Comparison of ENCODE assay signal across 8 cellular contexts in genomic region chr2:171523339-171523931, GRCh38. TPM values are rescaled to one million over a fixed set of nuclear protein-coding genes. Genes with fewer than 3 reads are reported as not detected.
DNase-seq lines count a peak whose midpoint lies in the region; ATAC-seq and TF ChIP-seq lines count a peak whose summit lies in the region.

No MANE protein-coding gene starts in this region.

- peaks cover 0 to 3% of the 10 kb centered on the region in 2 donors for H3K4me1 ChIP-seq in esophagus (ENCODE audit: control insufficient read depth in 2 of 2, insufficient read depth in 2 of 2, low read length in 1 of 2)

- TF ChIP-seq CTCF in WI38 (IDR thresholded peaks at IDR 0.05; ENCODE audit: low read depth, low read length): no peak

- DNase-seq in DMS53 treated with DMSO at 0.1 percent for 48 hours (lab: John Stamatoyannopoulos, UW; ENCODE audit: unreplicated experiment) (peak; percentile 59), LHCN-M2 (ENCODE audit: low read depth) (peak; percentile 74), mesenteric fat pad (ENCODE audit: low spot score) (peak; percentile 90), substantia nigra (lab: John Stamatoyannopoulos, UW) (peak; percentile 31 to 98 (median 76))

- H3K27ac ChIP-seq in esophagus (ENCODE audit: low read depth in 2 of 2, low read length in 1 of 2) (peak overlapping the region; percentile 78 to 92), substantia nigra (ENCODE audit: low read depth, low read length, poor library complexity, severe bottlenecking) (peak overlapping the region; percentile 90)

- WGBS in esophagus, 2 donors: 1% methylated on average over 33 of the region's 33 CpGs

- H3K4me3 ChIP-seq in WI38 (ENCODE audit: low read depth, low read length) (peak overlapping the region; percentile 91), esophagus (ENCODE audit: low read depth in 1 of 2, low read length in 2 of 2) (peak overlapping the region; percentile 60 to 68)

- no peaks in the 10 kb centered on the region for H3K27me3 ChIP-seq in esophagus (ENCODE audit: control insufficient read depth in 1 of 2, insufficient read depth in 2 of 2, low read length in 2 of 2)

- no peaks in the 10 kb centered on the region for H3K36me3 ChIP-seq in esophagus (ENCODE audit: control insufficient read depth in 2 of 2, insufficient read depth in 2 of 2, low read length in 1 of 2)

- peak; percentile 32 for ATAC-seq in GM21515 (IDR thresholded peaks at IDR 0.05; ENCODE audit: unreplicated experiment)
- no peak for ATAC-seq in GM18520 (IDR thresholded peaks at IDR 0.05; ENCODE audit: unreplicated experiment)

- no peaks in the 10 kb centered on the region for H3K9me3 ChIP-seq in esophagus (ENCODE audit: control insufficient read depth in 2 of 2, insufficient read depth in 1 of 2, low read depth in 1 of 2, low read length in 1 of 2)

RNA-seq across cellular contexts. Expression of gene CYBRD1, which starts 1.2 kb away (rescaled TPM):
- total RNA-seq in LHCN-M2 (2014; rRNA removed) (102 and 120 TPM in 2 replicates), mesenteric fat pad (172 TPM)
- polyA plus RNA-seq in LHCN-M2 (2012): 62.0 TPM
- 10 to 100 TPM in 1 of 2 donors, 1 to 10 TPM in 1; 8.4 to 17.2 TPM for polyA plus RNA-seq in esophagus
